ENCODE assay signal across 14 cellular contexts in the genomic region with DNA sequence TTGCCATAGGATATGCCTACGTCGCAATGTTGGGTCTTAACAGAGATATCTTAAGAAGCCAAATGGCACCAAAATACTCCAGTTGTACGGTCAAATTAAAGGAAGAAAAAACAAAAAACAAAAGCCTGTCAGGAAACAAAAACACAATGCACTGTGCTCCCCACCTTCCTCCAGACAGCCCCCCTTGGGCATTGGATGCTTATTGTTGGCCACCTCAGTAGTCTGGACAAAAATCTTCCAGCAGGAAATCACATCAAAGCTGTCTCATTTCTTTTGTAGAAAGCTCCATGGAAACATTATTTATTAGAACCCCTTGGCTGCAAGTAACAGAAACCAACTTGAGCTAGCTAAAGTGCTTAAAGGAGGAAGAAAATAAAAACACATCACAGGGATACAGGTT.
DNase-seq lines count a peak whose midpoint lies in the region; ATAC-seq, FAIRE-seq and TF ChIP-seq lines count a peak whose summit lies in the region.
"Had no signal": no experiment of that assay in that cellular context is flagged by ENCODE, and none has a peak within 500 bp of the region (broad histone marks: within the 10 kb centered on the region; RNA-seq: fewer than 3 reads in every experiment).

No MANE protein-coding gene starts in this region.

- H3K4me3 Mint-ChIP-seq in astrocyte (ENCODE audit: unreplicated experiment) (no peak overlapping the region), neural progenitor cell (no peak overlapping the region), WTC11 (no peak overlapping the region)
- H3K4me3 Mint-ChIP-seq: CD4-positive, alpha-beta memory T cell; GM23338; H9 had no signal

- H2AFZ ChIP-seq in astrocyte (ENCODE audit: low read depth, low read length) = no peak overlapping the region
- H2AFZ ChIP-seq in neural progenitor cell (replicated peaks) = no peak overlapping the region
- H2AFZ ChIP-seq: GM23338 had no signal

- CTCF ChIA-PET in WTC11 (lab: Charles Lee) = interaction anchor here (1.1 kb wide), 1 partner anchor 73 kb away, joined by 7 read pairs; no protein-coding TSS in a partner anchor

- H3F3A ChIP-seq in neural progenitor cell (ENCODE audit: low read depth) = no peaks in the 10 kb centered on the region

- POLR2A ChIA-PET in WTC11 (lab: Charles Lee) = no interaction called here

- H3K36me3 ChIP-seq in astrocyte (ENCODE audit: insufficient read depth, low read length) (no peaks in the 10 kb centered on the region), neural progenitor cell (no peaks in the 10 kb centered on the region)

- H3K4me2 ChIP-seq in astrocyte (ENCODE audit: low read length) (no peak overlapping the region), neural progenitor cell (no peak overlapping the region)
- H3K4me2 ChIP-seq: GM23338 had no signal

- H3K27me3 ChIP-seq in astrocyte (ENCODE audit: insufficient read depth, low read length) (peaks cover 3% of the 10 kb centered on the region), neural progenitor cell (no peaks in the 10 kb centered on the region)

- FAIRE-seq in astrocyte (lab: Jason Lieb, UNC) = no peak

- H3K36me3 Mint-ChIP-seq in astrocyte (ENCODE audit: low read depth, unreplicated experiment) = no peaks in the 10 kb centered on the region
- no peaks in the 10 kb centered on the region for H3K36me3 Mint-ChIP-seq in neural progenitor cell
- no peaks in the 10 kb centered on the region for H3K36me3 Mint-ChIP-seq in WTC11
- H3K36me3 Mint-ChIP-seq: CD4-positive, alpha-beta memory T cell had no signal

- H3K4me1 ChIP-seq in astrocyte (ENCODE audit: insufficient read depth, low read length) (no peaks in the 10 kb centered on the region), neural progenitor cell (peaks cover 2% of the 10 kb centered on the region)

- H4K20me1 ChIP-seq in astrocyte (ENCODE audit: insufficient read depth, low read length) (no peaks in the 10 kb centered on the region), neural progenitor cell (ENCODE audit: low read depth) (no peaks in the 10 kb centered on the region)

- H3K27ac Mint-ChIP-seq in astrocyte (ENCODE audit: unreplicated experiment) (peak overlapping the region; percentile 6), neural progenitor cell (peak overlapping the region; percentile 92), WTC11 (no peak overlapping the region)
- H3K27ac Mint-ChIP-seq: CD4-positive, alpha-beta memory T cell; GM23338; H9 had no signal

- H3K9me3 Mint-ChIP-seq in astrocyte (ENCODE audit: unreplicated experiment) (peaks cover 9% of the 10 kb centered on the region), neural progenitor cell (peaks cover 11% of the 10 kb centered on the region), WTC11 (peaks cover 3% of the 10 kb centered on the region; the same call in 1 of the 2 replicates)
- H3K9me3 Mint-ChIP-seq: GM23338, H9 had no signal

- no peak overlapping the region for H3K9ac ChIP-seq in astrocyte (ENCODE audit: low read length)
- no peak overlapping the region for H3K9ac ChIP-seq in neural progenitor cell

- H3K9me3 ChIP-seq in astrocyte (ENCODE audit: insufficient read depth, low read depth, low read length) = no peaks in the 10 kb centered on the region
- H3K9me3 ChIP-seq in neural progenitor cell (ENCODE audit: low read depth) = no peaks in the 10 kb centered on the region

- H3K4me1 Mint-ChIP-seq in astrocyte (ENCODE audit: low read depth, unreplicated experiment) = peaks cover 15% of the 10 kb centered on the region
- H3K4me1 Mint-ChIP-seq in neural progenitor cell = peaks cover 35% of the 10 kb centered on the region
- peaks cover 31% of the 10 kb centered on the region for H3K4me1 Mint-ChIP-seq in WTC11
- H3K4me1 Mint-ChIP-seq: CD4-positive, alpha-beta memory T cell had no signal

- no peaks in the 10 kb centered on the region for H3K79me2 ChIP-seq in astrocyte (ENCODE audit: insufficient read depth, low read length)
- no peaks in the 10 kb centered on the region for H3K79me2 ChIP-seq in neural progenitor cell (ENCODE audit: low read depth)

- DNase-seq in astrocyte (ENCODE audit: low read depth) (no peak), dermis blood vessel endothelial cell (peak; percentile 18), neural progenitor cell (ENCODE audit: low spot score) (no peak), GDM1 (lab: John Stamatoyannopoulos, UW) (no peak), WTC11 (ENCODE audit: low spot score) (no peak)
- DNase-seq: C1 segment of cervical spinal cord; Calu3; CD4-positive, alpha-beta memory T cell; COR-L47; DMS53; H9 had no signal

- TF ChIP-seq CTCF in astrocyte (IDR thresholded peaks at IDR 0.05; ENCODE audit: insufficient read depth, low read depth, low read length) = no peak
- no peak for TF ChIP-seq CTCF in neural progenitor cell (IDR thresholded peaks at IDR 0.05)
- no peak for TF ChIP-seq CTCF in WTC11 (IDR thresholded peaks at IDR 0.05)

- H3K27me3 Mint-ChIP-seq in astrocyte (ENCODE audit: low read depth, unreplicated experiment) = peaks cover 32% of the 10 kb centered on the region
- no peaks in the 10 kb centered on the region for H3K27me3 Mint-ChIP-seq in neural progenitor cell (ENCODE audit: insufficient read depth, low read depth)
- no peaks in the 10 kb centered on the region; the same call in 1 of the 2 replicates for H3K27me3 Mint-ChIP-seq in WTC11 (ENCODE audit: low read depth)
- H3K27me3 Mint-ChIP-seq: CD4-positive, alpha-beta memory T cell had no signal

- H3K27ac ChIP-seq in astrocyte (ENCODE audit: low read depth, low read length) = no peak overlapping the region
- no peak overlapping the region for H3K27ac ChIP-seq in neural progenitor cell

- H3K4me3 ChIP-seq in astrocyte (ENCODE audit: insufficient read depth, low read depth, low read length) = no peak overlapping the region
- no peak overlapping the region for H3K4me3 ChIP-seq in neural progenitor cell
- H3K4me3 ChIP-seq: GM23338 had no signal

- ATAC-seq in GM18909 (IDR thresholded peaks at IDR 0.05; ENCODE audit: poor library complexity, unreplicated experiment) (no peak), WTC11 (no peak)
- ATAC-seq: GM23338, HCT116 had no signal

TF ChIP-seq in WTC11, 78 proteins besides CTCF, POLR2A, EP300 and RAD21:
- TF ChIP-seq, protein P1, sequence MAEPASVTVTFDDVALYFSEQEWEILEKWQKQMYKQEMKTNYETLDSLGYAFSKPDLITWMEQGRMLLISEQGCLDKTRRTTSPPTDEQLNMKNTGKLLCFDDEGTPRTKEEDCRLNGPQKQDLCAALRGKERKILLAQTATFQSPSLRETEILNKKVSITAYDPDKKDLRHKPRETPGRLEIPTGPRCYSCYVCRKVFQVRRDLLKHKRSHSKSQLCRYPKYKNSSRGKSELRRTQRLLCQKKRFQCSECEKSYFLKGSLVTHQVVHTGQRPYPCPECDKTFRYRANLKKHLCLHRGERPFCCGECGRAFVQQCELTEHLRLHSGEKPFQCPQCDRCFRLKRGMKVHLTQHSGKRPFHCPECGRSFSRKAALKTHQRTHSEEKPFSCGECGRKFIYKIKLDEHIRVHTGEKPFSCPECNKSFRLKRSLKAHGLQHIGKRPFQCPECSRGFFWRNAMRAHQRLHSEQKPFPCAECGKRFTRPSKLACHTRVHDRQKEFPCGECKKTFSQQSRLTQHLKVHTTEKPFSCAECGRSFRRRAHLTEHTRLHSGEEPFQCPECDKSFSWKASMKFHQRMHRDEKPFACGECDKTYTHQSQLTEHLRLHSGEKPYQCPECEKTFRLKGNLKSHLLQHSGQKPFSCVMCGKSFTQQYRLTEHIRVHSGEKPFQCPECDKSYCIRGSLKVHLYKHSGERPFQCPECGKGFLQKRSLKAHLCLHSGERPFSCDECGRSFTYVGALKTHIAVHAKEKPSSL (CRISPR knock-in tag; conservative IDR thresholded peaks at IDR 0.05) = no peak
- TF ChIP-seq NFATC4 (CRISPR knock-in tag; IDR thresholded peaks at IDR 0.05) (no peak), ZNF232 (CRISPR knock-in tag; IDR thresholded peaks at IDR 0.05) (no peak), TCF7 (CRISPR knock-in tag; IDR thresholded peaks at IDR 0.05; ENCODE audit: low read depth) (no peak), NFE2L1 (CRISPR knock-in tag; IDR thresholded peaks at IDR 0.05) (no peak)
- TF ChIP-seq, protein P2, sequence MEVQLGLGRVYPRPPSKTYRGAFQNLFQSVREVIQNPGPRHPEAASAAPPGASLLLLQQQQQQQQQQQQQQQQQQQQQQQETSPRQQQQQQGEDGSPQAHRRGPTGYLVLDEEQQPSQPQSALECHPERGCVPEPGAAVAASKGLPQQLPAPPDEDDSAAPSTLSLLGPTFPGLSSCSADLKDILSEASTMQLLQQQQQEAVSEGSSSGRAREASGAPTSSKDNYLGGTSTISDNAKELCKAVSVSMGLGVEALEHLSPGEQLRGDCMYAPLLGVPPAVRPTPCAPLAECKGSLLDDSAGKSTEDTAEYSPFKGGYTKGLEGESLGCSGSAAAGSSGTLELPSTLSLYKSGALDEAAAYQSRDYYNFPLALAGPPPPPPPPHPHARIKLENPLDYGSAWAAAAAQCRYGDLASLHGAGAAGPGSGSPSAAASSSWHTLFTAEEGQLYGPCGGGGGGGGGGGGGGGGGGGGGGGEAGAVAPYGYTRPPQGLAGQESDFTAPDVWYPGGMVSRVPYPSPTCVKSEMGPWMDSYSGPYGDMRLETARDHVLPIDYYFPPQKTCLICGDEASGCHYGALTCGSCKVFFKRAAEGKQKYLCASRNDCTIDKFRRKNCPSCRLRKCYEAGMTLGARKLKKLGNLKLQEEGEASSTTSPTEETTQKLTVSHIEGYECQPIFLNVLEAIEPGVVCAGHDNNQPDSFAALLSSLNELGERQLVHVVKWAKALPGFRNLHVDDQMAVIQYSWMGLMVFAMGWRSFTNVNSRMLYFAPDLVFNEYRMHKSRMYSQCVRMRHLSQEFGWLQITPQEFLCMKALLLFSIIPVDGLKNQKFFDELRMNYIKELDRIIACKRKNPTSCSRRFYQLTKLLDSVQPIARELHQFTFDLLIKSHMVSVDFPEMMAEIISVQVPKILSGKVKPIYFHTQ (CRISPR knock-in tag; IDR thresholded peaks at IDR 0.05) = no peak
- TF ChIP-seq, protein P3, sequence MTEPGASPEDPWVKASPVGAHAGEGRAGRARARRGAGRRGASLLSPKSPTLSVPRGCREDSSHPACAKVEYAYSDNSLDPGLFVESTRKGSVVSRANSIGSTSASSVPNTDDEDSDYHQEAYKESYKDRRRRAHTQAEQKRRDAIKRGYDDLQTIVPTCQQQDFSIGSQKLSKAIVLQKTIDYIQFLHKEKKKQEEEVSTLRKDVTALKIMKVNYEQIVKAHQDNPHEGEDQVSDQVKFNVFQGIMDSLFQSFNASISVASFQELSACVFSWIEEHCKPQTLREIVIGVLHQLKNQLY (CRISPR knock-in tag; IDR thresholded peaks at IDR 0.05) = no peak
- TF ChIP-seq, protein P4, sequence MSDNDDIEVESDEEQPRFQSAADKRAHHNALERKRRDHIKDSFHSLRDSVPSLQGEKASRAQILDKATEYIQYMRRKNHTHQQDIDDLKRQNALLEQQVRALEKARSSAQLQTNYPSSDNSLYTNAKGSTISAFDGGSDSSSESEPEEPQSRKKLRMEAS (CRISPR knock-in tag; IDR thresholded peaks at IDR 0.05) = no peak
